ENCODE assay signal across 1 cellular context in genomic region chr17:32085360-32085829, GRCh38.
TF ChIP-seq lines count a peak whose summit lies in the region.

No MANE protein-coding gene starts in this region.

TF ChIP-seq in K562, 482 proteins besides CTCF, POLR2A, EP300 and RAD21:
- TF ChIP-seq ZFP36 (IDR thresholded peaks at IDR 0.05; ENCODE audit: low read depth, low read length, partially characterized antibody) (peak; percentile 89), BCOR (IDR thresholded peaks at IDR 0.05) (peak; percentile 95), RBM25 (IDR thresholded peaks at IDR 0.05; ENCODE audit: low read depth, low read length, severe bottlenecking) (peak; percentile 26), ZNF436 (CRISPR knock-in tag; IDR thresholded peaks at IDR 0.05) (peak; percentile 80), KDM1A (IDR thresholded peaks at IDR 0.05) (peak in 1 of 2 experiments; percentile 53; a peak in 1 of 4 replicates)
TF ChIP-seq in K562: peak in this region for 5; not testable (repeated sequence) for 477.
